ENCODE assay signal across 8 cellular contexts in genomic region chr2:62456721-62457539, GRCh38. TPM values are rescaled to one million over a fixed set of nuclear protein-coding genes. Genes with fewer than 3 reads are reported as not detected.
A peak's percentile ranks its signal among the peaks of the same experiment; 100 is the strongest.
DNase-seq lines count a peak whose midpoint lies in the region; ATAC-seq and TF ChIP-seq lines count a peak whose summit lies in the region.

No MANE protein-coding gene starts in this region.

- H3K79me2 ChIP-seq in neural cell (replicated peaks; ENCODE audit: insufficient read depth, low read length), result no peaks in the 10 kb centered on the region

- H3K4me1 ChIP-seq in HUES48 (ENCODE audit: control insufficient read depth, insufficient read depth, low read length), result peaks cover 8% of the 10 kb centered on the region
- H3K4me1 ChIP-seq in stomach, result peaks cover 7 to 21% (median 17%) of the 10 kb centered on the region in 4 donors

- peak overlapping the region; percentile 80 for H2AFZ ChIP-seq in neural cell (ENCODE audit: low read depth, low read length)

- no peaks in the 10 kb centered on the region for H3K9me3 ChIP-seq in HUES48 (ENCODE audit: control insufficient read depth, insufficient read depth, low read length)
- no peaks in the 10 kb centered on the region for H3K9me3 ChIP-seq in neural cell (ENCODE audit: low read length)
- no peaks in the 10 kb centered on the region for H3K9me3 ChIP-seq in stomach

- no peaks in the 10 kb centered on the region for H3K9me2 ChIP-seq in neural cell (ENCODE audit: insufficient read depth, low read length)

- H4K20me1 ChIP-seq in neural cell (ENCODE audit: insufficient read depth), result no peaks in the 10 kb centered on the region

- intact Hi-C loops in stomach (cut with DNase I; ENCODE audit: low total_unique reads), result loop anchor here (5.0 kb wide), 1 partner anchor 315 kb away; no protein-coding TSS in a partner anchor

- TF ChIP-seq CTCF in fibroblast of villous mesenchyme (IDR thresholded peaks at IDR 0.05; ENCODE audit: insufficient read depth, low read depth, low read length), result peak; percentile 90
- TF ChIP-seq CTCF in neural cell (IDR thresholded peaks at IDR 0.05; ENCODE audit: poor library complexity, severe bottlenecking), result peak; percentile 99
- peak in 6 of 7 experiments; percentile 42 to 100 (median 98) for TF ChIP-seq CTCF in stomach (IDR thresholded peaks at IDR 0.05)

- peak; percentile 50 for DNase-seq in DMS79 (lab: John Stamatoyannopoulos, UW)
- DNase-seq in RPMI7951 (ENCODE audit: low read depth), result peak; percentile 71
- DNase-seq in activated gamma-delta T cell (lab: John Stamatoyannopoulos, UW), result peak; percentile 28
- peak; percentile 46 for DNase-seq in fibroblast of villous mesenchyme (ENCODE audit: low read depth)
- DNase-seq in stomach, result peak; percentile 77

- TF ChIP-seq POLR2A in stomach (IDR thresholded peaks at IDR 0.05), result no peak

- peak; percentile 81 for ATAC-seq in GM21447 (IDR thresholded peaks at IDR 0.05; ENCODE audit: unreplicated experiment)

- H3F3A ChIP-seq in neural cell (ENCODE audit: insufficient read depth, low read length, poor library complexity, severe bottlenecking), result no peaks in the 10 kb centered on the region

- H3K4me2 ChIP-seq in neural cell (ENCODE audit: low read length), result peak overlapping the region; percentile 57

- H3K4me3 ChIP-seq in HUES48 (ENCODE audit: low read depth, low read length), result peak overlapping the region; percentile 59
- H3K4me3 ChIP-seq in fibroblast of villous mesenchyme (ENCODE audit: low read depth, low read length), result peak overlapping the region; percentile 65
- H3K4me3 ChIP-seq in neural cell (ENCODE audit: low read length), result peak overlapping the region; percentile 71
- peak overlapping the region; percentile 59 to 75 (median 66) for H3K4me3 ChIP-seq in stomach

- no peak overlapping the region for H3K27ac ChIP-seq in HUES48 (ENCODE audit: low read depth, low read length)
- no peak overlapping the region for H3K27ac ChIP-seq in neural cell (ENCODE audit: low read length)
- peak overlapping the region; percentile 66 to 88 (median 78) for H3K27ac ChIP-seq in stomach

- 3 to 11% (median 5%) methylated on average over 30 to 52 of the region's 52 CpGs for WGBS in stomach, 5 donors

- peak; percentile 99 for TF ChIP-seq RAD21 in neural cell (conservative IDR thresholded peaks at IDR 0.05)

- peaks cover 19% of the 10 kb centered on the region for H3K27me3 ChIP-seq in HUES48 (ENCODE audit: control insufficient read depth, insufficient read depth, low read length)
- no peaks in the 10 kb centered on the region for H3K27me3 ChIP-seq in neural cell (ENCODE audit: insufficient read depth, low read depth, low read length)
- H3K27me3 ChIP-seq in stomach, result no peaks in the 10 kb centered on the region

- H3K9ac ChIP-seq in HUES48 (ENCODE audit: low read depth, low read length), result peak overlapping the region; percentile 58
- H3K9ac ChIP-seq in neural cell (ENCODE audit: low read length), result peak overlapping the region; percentile 59

- no peaks in the 10 kb centered on the region for H3K36me3 ChIP-seq in HUES48 (ENCODE audit: control insufficient read depth, insufficient read depth, low read length)
- no peaks in the 10 kb centered on the region for H3K36me3 ChIP-seq in neural cell (ENCODE audit: insufficient read depth, low read length)
- H3K36me3 ChIP-seq in stomach, result no peaks in the 10 kb centered on the region

- TF ChIP-seq EP300 in neural cell (conservative IDR thresholded peaks at IDR 0.05; ENCODE audit: poor library complexity, severe bottlenecking) (peak; percentile 22), stomach (IDR thresholded peaks at IDR 0.05) (no peak)

TF ChIP-seq in neural cell, 6 proteins besides CTCF, POLR2A, EP300 and RAD21:
- TF ChIP-seq MXI1 (conservative IDR thresholded peaks at IDR 0.05; ENCODE audit: poor library complexity, severe bottlenecking), result no peak
- peak; percentile 99 for TF ChIP-seq SMC3 (conservative IDR thresholded peaks at IDR 0.05; ENCODE audit: poor library complexity)

RNA-seq across cellular contexts. Expression of gene TMEM17, which starts 49.1 kb away (rescaled TPM):
- total RNA-seq in RPMI7951 (2014; rRNA removed; shearing (Covaris generic)), result 3.2 and 3.5 TPM in 2 replicates
- 1.6 and 3.0 TPM in 2 replicates for total RNA-seq in fibroblast of villous mesenchyme
- polyA plus RNA-seq in neural cell, result 7.1 and 8.6 TPM in 2 replicates
- 4.6 and 5.9 TPM in 2 replicates for polyA minus RNA-seq in neural cell
- total RNA-seq in stomach, result 1 to 10 TPM in 1 of 5 donors, under 1 TPM in 2, not detected in 2; 0.87 to 2.2 (median 0.89) TPM
- 1 to 10 TPM in 2 of 3 donors, not detected in 1; 1.2 to 1.3 TPM for polyA plus RNA-seq in stomach

Comparison
In these comparisons a context has a peak if more than half of its experiments do, and no peak if none do; other contexts are left out.
1. H3K27ac ChIP-seq: peak in stomach (5 of 5); none in HUES48 (single experiment) and neural cell (single experiment).
2. Peak in every context shown above with its lines, with median percentiles within 50 percentile points of each other: DNase-seq, H3K4me3 ChIP-seq and CTCF ChIP-seq.